4 cellular contexts compared by ENCODE assay signal in the genomic region with DNA sequence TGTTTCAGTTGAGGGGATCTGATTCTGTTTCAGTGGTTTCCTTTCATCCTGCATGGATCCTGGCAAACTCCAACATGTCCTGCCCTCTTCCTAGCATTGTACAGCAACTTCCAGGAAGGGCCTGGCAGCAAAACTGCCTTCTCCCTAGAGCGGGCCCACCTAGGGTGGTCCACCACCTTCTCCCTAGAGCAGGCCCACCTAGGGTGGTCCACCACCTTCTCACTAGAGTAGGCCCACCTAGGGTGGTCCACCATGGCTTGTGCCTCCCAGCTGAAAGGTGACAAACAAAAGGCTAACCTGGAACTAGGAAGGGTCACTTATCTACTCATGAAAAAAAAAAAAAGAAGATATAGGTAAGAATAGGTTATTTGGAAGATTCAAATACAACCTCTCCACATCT.
"Had no signal": no experiment of that assay in that cellular context is flagged by ENCODE, and none has a peak within 500 bp of the region (broad histone marks: within the 10 kb centered on the region; RNA-seq: fewer than 3 reads in every experiment).

No MANE protein-coding gene starts in this region.

- DNase-seq: H9, HCEC 1CT, IMR-90 had no signal

- H3K4me3 Mint-ChIP-seq: GM23338, H9 had no signal

- H3K4me2 ChIP-seq: GM23338 had no signal

- H2AFZ ChIP-seq: GM23338 had no signal

- H3K27ac Mint-ChIP-seq: GM23338, H9 had no signal

- H3K9me3 Mint-ChIP-seq: GM23338, H9 had no signal

- H3K4me3 ChIP-seq: GM23338 had no signal

- ATAC-seq: GM23338 had no signal
